In genomic region chr22:25021409-25021808, GRCh38 we compare ENCODE assay signal across 21 cellular contexts.
"Had no signal": no experiment of that assay in that cellular context is flagged by ENCODE, and none has a peak within 500 bp of the region (broad histone marks: within the 10 kb centered on the region; RNA-seq: fewer than 3 reads in every experiment).

No MANE protein-coding gene starts in this region.

- H3K36me3 ChIP-seq: brain microvascular endothelial cell, colonic mucosa, esophagus muscularis mucosa, gastroesophageal sphincter, tibial artery, uterus had no signal

- H3K27ac ChIP-seq: brain microvascular endothelial cell, colonic mucosa, esophagus muscularis mucosa, gastroesophageal sphincter, tibial artery, uterus had no signal

- H3K9me3 ChIP-seq: colonic mucosa, esophagus muscularis mucosa, gastroesophageal sphincter, tibial artery, uterus had no signal

- FAIRE-seq: endothelial cell of umbilical vein, islet of Langerhans had no signal

- H3K27me3 ChIP-seq: brain microvascular endothelial cell, colonic mucosa, esophagus muscularis mucosa, gastroesophageal sphincter, tibial artery, uterus had no signal

- H3K4me1 ChIP-seq: colonic mucosa, uterus had no signal

- ATAC-seq: activated CD8-positive, alpha-beta T cell treated with anti-CD3 and anti-CD28 coated beads, Interleukin-2, amount 10 ng/mL, durations not matched to agents 7 days and 5 days; activated T-cell treated with anti-CD3 and anti-CD28 coated beads, Interleukin-2, amount 50 U/mL, for 4 hours; gastroesophageal sphincter; left colon; natural killer cell treated with Interleukin-12 subunit alpha and Interleukin-12 subunit beta and Interleukin-15 and Interleukin-18, amount 100 ng/mL, for 72 hours had no signal

- H3K4me3 ChIP-seq: colonic mucosa, esophagus muscularis mucosa, gastroesophageal sphincter, tibial artery, uterus had no signal

- DNase-seq: activated CD4-positive, alpha-beta T cell treated with anti-CD3 and anti-CD28 coated beads, Interleukin-2, amount 10 ng/mL, durations not matched to agents 7 days and 5 days; activated CD8-positive, alpha-beta T cell treated with anti-CD3 and anti-CD28 coated beads, Interleukin-2, amount 10 ng/mL, durations not matched to agents 7 days and 5 days; activated naive CD4-positive, alpha-beta T cell treated with anti-CD3 and anti-CD28 coated beads for 36 hours; activated T-cell treated with anti-CD3 and anti-CD28 coated beads, Interleukin-2, amount 50 U/mL, for 4 hours; brain microvascular endothelial cell; colonic mucosa; effector CD8-positive, alpha-beta T cell; left colon; retina; stimulated activated CD4-positive, alpha-beta T cell treated with anti-CD3 and anti-CD28 coated beads, Interleukin-12 subunit alpha, Interleukin-12 subunit beta, amount 100 ng/mL, for 4 hours; stimulated activated CD4-positive, alpha-beta T cell treated with anti-CD3 and anti-CD28 coated beads, Interleukin-1b, Interleukin-23, amount 100 ng/mL, for 48 hours; stimulated activated CD8-positive, alpha-beta memory T cell treated with anti-CD3 and anti-CD28 coated beads, Interleukin-4, amount 100 ng/mL, for 48 hours; stimulated activated naive CD4-positive, alpha-beta T cell; T1000; tibial artery; uterus had no signal
